ENCODE assay signal across 1 cellular context in the genomic region with DNA sequence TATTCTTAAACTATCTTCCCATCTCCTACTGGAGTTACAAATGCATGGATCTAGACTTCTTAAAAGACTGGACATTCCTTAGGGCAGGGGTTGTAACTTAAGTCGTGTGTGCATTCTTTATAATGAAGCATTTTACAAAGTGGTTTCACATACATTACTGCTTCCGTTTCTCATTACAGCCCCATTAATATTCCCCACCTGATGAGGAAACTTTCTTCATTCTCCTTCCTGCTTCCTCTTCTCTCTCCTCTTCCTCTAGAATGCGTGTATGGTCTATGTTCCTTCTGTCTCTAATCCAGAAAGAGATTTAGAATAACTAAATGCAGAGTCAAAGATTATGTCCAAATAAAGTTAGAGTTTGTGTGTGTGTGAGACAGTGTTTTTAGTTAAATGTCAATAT.
TF ChIP-seq lines count a peak whose summit lies in the region.

No MANE protein-coding gene starts in this region.

TF ChIP-seq in SK-N-SH treated with all-trans-retinoic acid at 6 μM for 48 hours, 23 proteins besides CTCF, POLR2A, EP300 and RAD21 (continued from another document):
- TF ChIP-seq TCF4 (CRISPR knock-in tag; IDR thresholded peaks at IDR 0.05; ENCODE audit: borderline replicate concordance): no peak
- no peak for TF ChIP-seq ZNF8 (CRISPR knock-in tag; IDR thresholded peaks at IDR 0.05)
- no peak for TF ChIP-seq OSR1 (CRISPR knock-in tag; IDR thresholded peaks at IDR 0.05)
- TF ChIP-seq ISL1 (CRISPR knock-in tag; IDR thresholded peaks at IDR 0.05): no peak
- no peak for TF ChIP-seq SNAI2 (CRISPR knock-in tag; IDR thresholded peaks at IDR 0.05)
- TF ChIP-seq TOX (CRISPR knock-in tag; IDR thresholded peaks at IDR 0.05; ENCODE audit: borderline replicate concordance): no peak
- no peak for TF ChIP-seq GLIS3 (CRISPR knock-in tag; IDR thresholded peaks at IDR 0.05)
- TF ChIP-seq, protein P1, sequence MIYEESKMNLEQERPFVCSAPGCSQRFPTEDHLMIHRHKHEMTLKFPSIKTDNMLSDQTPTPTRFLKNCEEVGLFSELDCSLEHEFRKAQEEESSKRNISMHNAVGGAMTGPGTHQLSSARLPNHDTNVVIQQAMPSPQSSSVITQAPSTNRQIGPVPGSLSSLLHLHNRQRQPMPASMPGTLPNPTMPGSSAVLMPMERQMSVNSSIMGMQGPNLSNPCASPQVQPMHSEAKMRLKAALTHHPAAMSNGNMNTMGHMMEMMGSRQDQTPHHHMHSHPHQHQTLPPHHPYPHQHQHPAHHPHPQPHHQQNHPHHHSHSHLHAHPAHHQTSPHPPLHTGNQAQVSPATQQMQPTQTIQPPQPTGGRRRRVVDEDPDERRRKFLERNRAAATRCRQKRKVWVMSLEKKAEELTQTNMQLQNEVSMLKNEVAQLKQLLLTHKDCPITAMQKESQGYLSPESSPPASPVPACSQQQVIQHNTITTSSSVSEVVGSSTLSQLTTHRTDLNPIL (CRISPR knock-in tag; IDR thresholded peaks at IDR 0.05; ENCODE audit: low read depth): no peak
- TF ChIP-seq RARB (CRISPR knock-in tag; IDR thresholded peaks at IDR 0.05): no peak
